Comparison of ENCODE assay signal across 9 cellular contexts in genomic region chr18:51151568-51152511, GRCh38. TPM values are rescaled to one million over a fixed set of nuclear protein-coding genes. Genes with fewer than 3 reads are reported as not detected.
DNase-seq lines count a peak whose midpoint lies in the region; ATAC-seq and TF ChIP-seq lines count a peak whose summit lies in the region.
"Had no signal": no experiment of that assay in that cellular context is flagged by ENCODE, and none has a peak within 500 bp of the region (broad histone marks: within the 10 kb centered on the region; RNA-seq: fewer than 3 reads in every experiment).

No MANE protein-coding gene starts in this region.

- no peaks in the 10 kb centered on the region for H3K27me3 Mint-ChIP-seq in activated CD4-positive, alpha-beta T cell treated with anti-CD3 and anti-CD28 coated beads, Interleukin-2, amount 10 ng/mL, durations not matched to agents 24 days and 14 days

- H3K27ac ChIP-seq in hepatocyte: no peak overlapping the region
- H3K27ac ChIP-seq in transverse colon: peak overlapping the region in 1 of 4 donors; percentile 62
- H3K27ac ChIP-seq: cardiac muscle cell had no signal

- in situ Hi-C loops in transverse colon (cut with MboI; ENCODE audit: low pct_ligation_motif_present in 1 of 4, low pct_unique_long_range_greater_than_20kb in 1 of 4, low sequenced_read_pairs in 3 of 4): no loop called here

- H3K27me3 ChIP-seq in hepatocyte (no peaks in the 10 kb centered on the region), transverse colon (no peaks in the 10 kb centered on the region)
- H3K27me3 ChIP-seq: cardiac muscle cell had no signal

- H3K4me2 ChIP-seq in hepatocyte: peak overlapping the region; percentile 27

- 76% methylated on average over 25 of the region's 26 CpGs for WGBS in hepatocyte (ENCODE audit: low lambda C conversion rate, missing lambda C conversion rate)
- WGBS in transverse colon (ENCODE audit: low coverage in 1 of 2), 2 donors: 65 to 66% methylated on average over 4 to 23 of the region's 26 CpGs

- H3K9me3 ChIP-seq in hepatocyte (ENCODE audit: low read depth) (no peaks in the 10 kb centered on the region), transverse colon (no peaks in the 10 kb centered on the region)

- TF ChIP-seq EP300 in transverse colon (IDR thresholded peaks at IDR 0.05; ENCODE audit: low read depth): no peak

- H3K36me3 ChIP-seq in hepatocyte (replicated peaks; ENCODE audit: insufficient read depth, low read depth): no peaks in the 10 kb centered on the region
- H3K36me3 ChIP-seq in transverse colon: no peaks in the 10 kb centered on the region
- H3K36me3 ChIP-seq: cardiac muscle cell had no signal

- H2AFZ ChIP-seq in hepatocyte: no peak overlapping the region

- no peak for TF ChIP-seq CTCF in hepatocyte (IDR thresholded peaks at IDR 0.05; ENCODE audit: poor library complexity)
- peak in 1 of 5 experiments; percentile 15 for TF ChIP-seq CTCF in transverse colon (IDR thresholded peaks at IDR 0.05)

- H3K27ac Mint-ChIP-seq in activated CD4-positive, alpha-beta T cell treated with anti-CD3 and anti-CD28 coated beads, Interleukin-2, amount 10 ng/mL, durations not matched to agents 24 days and 14 days: peak overlapping the region; percentile 96

- H3K4me1 ChIP-seq in hepatocyte (ENCODE audit: insufficient read depth) (peaks cover 5% of the 10 kb centered on the region), transverse colon (no peaks in the 10 kb centered on the region)

- no peaks in the 10 kb centered on the region for H3K9me2 ChIP-seq in hepatocyte (replicated peaks; ENCODE audit: insufficient read depth)

- ATAC-seq in HG02798 (IDR thresholded peaks at IDR 0.05; ENCODE audit: poor library complexity, unreplicated experiment) (peak; percentile 30), GM21737 (IDR thresholded peaks at IDR 0.05; ENCODE audit: unreplicated experiment) (no peak)

- H3K36me3 Mint-ChIP-seq in activated CD4-positive, alpha-beta T cell treated with anti-CD3 and anti-CD28 coated beads, Interleukin-2, amount 10 ng/mL, durations not matched to agents 24 days and 14 days (ENCODE audit: low read depth): no peaks in the 10 kb centered on the region

- H3K4me3 Mint-ChIP-seq in activated CD4-positive, alpha-beta T cell treated with anti-CD3 and anti-CD28 coated beads, Interleukin-2, amount 10 ng/mL, durations not matched to agents 24 days and 14 days: peak overlapping the region; percentile 76

- no peaks in the 10 kb centered on the region for H3K9me3 Mint-ChIP-seq in activated CD4-positive, alpha-beta T cell treated with anti-CD3 and anti-CD28 coated beads, Interleukin-2, amount 10 ng/mL, durations not matched to agents 24 days and 14 days

- no peak for TF ChIP-seq POLR2A in transverse colon (IDR thresholded peaks at IDR 0.05)

- no peaks in the 10 kb centered on the region for H4K20me1 ChIP-seq in hepatocyte (ENCODE audit: insufficient read depth, poor library complexity, severe bottlenecking)

- no peaks in the 10 kb centered on the region for H3K79me2 ChIP-seq in hepatocyte

- peak; percentile 86 for DNase-seq in activated CD4-positive, alpha-beta T cell treated with anti-CD3 and anti-CD28 coated beads, Interleukin-2, amount 10 ng/mL, durations not matched to agents 24 days and 14 days
- DNase-seq in hepatocyte (ENCODE audit: low spot score): no peak
- peak; percentile 66 for DNase-seq in transverse colon
- no peak for DNase-seq in NCI-H187 (lab: John Stamatoyannopoulos, UW)
- DNase-seq in NCI-H1694 treated with DMSO at 0.1 percent for 48 hours (lab: John Stamatoyannopoulos, UW): no peak

- peaks cover 43% of the 10 kb centered on the region for H3K4me1 Mint-ChIP-seq in activated CD4-positive, alpha-beta T cell treated with anti-CD3 and anti-CD28 coated beads, Interleukin-2, amount 10 ng/mL, durations not matched to agents 24 days and 14 days

- intact Hi-C loops in activated CD4-positive, alpha-beta T cell treated with anti-CD3 and anti-CD28 coated beads, Interleukin-2, amount 10 ng/mL, durations not matched to agents 24 days and 14 days (cut with micrococcal nuclease): loop anchor here (1.0 to 5.0 kb wide), 2 partner anchors 45 to 120 kb away; partner anchors contain the start of genes MEX3C and SMAD4
- intact Hi-C loops in transverse colon (cut with DNase I; ENCODE audit: low total_unique reads): no loop called here

- H3K4me3 ChIP-seq in GM08714 (ENCODE audit: low read length): peak overlapping the region; percentile 13; the same call in 1 of the 2 replicates
- no peak overlapping the region for H3K4me3 ChIP-seq in hepatocyte
- H3K4me3 ChIP-seq in transverse colon: no peak overlapping the region
- H3K4me3 ChIP-seq: cardiac muscle cell had no signal

RNA-seq across cellular contexts. Expression of gene MEX3C, which starts 45.6 kb away (rescaled TPM):
- 57.4 and 62.6 TPM in 2 replicates for total RNA-seq in activated CD4-positive, alpha-beta T cell treated with anti-CD3 and anti-CD28 coated beads, Interleukin-2, amount 10 ng/mL, durations not matched to agents 24 days and 14 days
- total RNA-seq in hepatocyte: 59.4 and 67.3 TPM in 2 replicates
- 18.9 and 21.0 TPM in 2 replicates for polyA plus RNA-seq in hepatocyte
- total RNA-seq in transverse colon: 10 to 100 TPM; 11.3 to 27.8 (median 24.2) TPM

Comparison
In these comparisons a context has a peak if more than half of its experiments do, and no peak if none do; other contexts are left out.
1. DNase-seq: peak in activated CD4-positive, alpha-beta T cell treated with anti-CD3 and anti-CD28 coated beads, Interleukin-2, amount 10 ng/mL, durations not matched to agents 24 days and 14 days (single experiment) and transverse colon (single experiment); none in hepatocyte (single experiment), NCI-H187 (0 of 2) and NCI-H1694 treated with DMSO at 0.1 percent for 48 hours (single experiment).